19 cellular contexts compared by ENCODE assay signal in the genomic region with DNA sequence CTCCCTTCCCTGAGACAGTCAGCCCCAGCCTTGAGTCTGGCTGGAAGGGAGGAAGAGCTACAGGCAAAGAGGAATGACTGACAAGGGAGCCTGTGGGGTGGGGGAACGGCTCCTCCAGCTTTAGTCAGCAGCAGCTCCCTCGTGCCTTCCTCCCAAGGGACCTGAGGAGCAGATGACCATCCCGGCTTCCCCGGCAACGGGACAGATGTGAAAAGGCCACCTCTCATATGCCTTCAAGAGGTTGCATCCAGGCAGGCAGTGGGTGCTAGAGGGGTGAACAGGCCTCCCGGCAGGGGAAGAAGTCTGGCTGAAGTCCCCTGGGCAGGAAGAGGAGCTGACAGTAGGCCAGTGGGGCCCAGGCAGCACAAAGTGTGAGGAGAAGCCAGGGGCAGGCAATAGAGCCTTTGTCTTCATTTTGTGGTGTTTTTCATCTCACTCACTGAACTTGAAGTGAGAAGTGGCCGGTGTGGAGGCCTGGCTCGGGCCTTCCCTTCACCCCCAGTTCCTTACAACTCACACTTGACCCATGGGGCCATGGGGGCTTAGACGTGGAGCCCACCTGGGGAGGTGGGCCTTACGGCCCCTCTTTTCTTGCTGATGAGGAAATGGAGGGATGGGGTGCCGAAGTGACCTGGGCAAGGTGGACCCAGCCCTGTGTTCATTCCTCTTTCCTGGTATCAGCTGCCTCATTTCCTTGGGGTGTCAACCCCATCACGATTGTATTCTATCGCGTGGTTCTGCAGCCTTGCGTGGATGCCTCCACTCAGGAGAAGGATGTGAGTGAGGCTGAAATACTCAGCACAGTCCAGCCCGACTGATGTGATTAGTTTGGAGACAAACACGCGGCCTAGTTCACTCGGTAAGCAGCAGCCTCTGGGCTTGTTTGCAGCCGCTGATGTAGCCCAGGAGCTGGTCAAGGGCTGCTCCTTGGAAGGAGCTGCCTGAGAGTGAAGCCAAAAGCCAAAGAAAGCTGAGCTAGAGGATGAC.
DNase-seq lines count a peak whose midpoint lies in the region; ATAC-seq and TF ChIP-seq lines count a peak whose summit lies in the region.
"Had no signal": no experiment of that assay in that cellular context is flagged by ENCODE, and none has a peak within 500 bp of the region (broad histone marks: within the 10 kb centered on the region; RNA-seq: fewer than 3 reads in every experiment).

No MANE protein-coding gene starts in this region.

- H4K20me1 ChIP-seq in hepatocyte (ENCODE audit: insufficient read depth, poor library complexity, severe bottlenecking), result no peaks in the 10 kb centered on the region

- H3K27me3 ChIP-seq in right atrium auricular region, result no peaks in the 10 kb centered on the region
- H3K27me3 ChIP-seq in hepatocyte, result no peaks in the 10 kb centered on the region
- H3K27me3 ChIP-seq in thyroid gland, result peaks cover 3% of the 10 kb centered on the region

- H3K4me2 ChIP-seq in hepatocyte, result no peak overlapping the region

- peak; percentile 44 for DNase-seq in right atrium auricular region (ENCODE audit: low spot score)
- no peak for DNase-seq in Right ventricle myocardium superior
- peak; percentile 33 for DNase-seq in SK-MEL-5 (ENCODE audit: low read depth, low spot score)
- DNase-seq in hepatocyte (ENCODE audit: low spot score), result no peak
- DNase-seq in DMS 273 treated with DMSO at 0.1 percent for 48 hours (lab: John Stamatoyannopoulos, UW), result no peak
- no peak for DNase-seq in thyroid gland
- DNase-seq: activated CD4-positive, alpha-beta memory T cell treated with anti-CD3 and anti-CD28 coated beads for 36 hours; activated naive CD8-positive, alpha-beta T cell treated with anti-CD3 and anti-CD28 coated beads for 36 hours; activated T-cell treated with anti-CD3 and anti-CD28 coated beads, Interleukin-2, amount 50 U/mL, for 1 hour; midbrain; MM.1S; NCI-H187 treated with DMSO at 0.1 percent for 48 hours; NCI-H446 treated with DMSO at 0.1 percent for 48 hours; stimulated activated CD4-positive, alpha-beta T cell treated with anti-CD3 and anti-CD28 coated beads, Interleukin-1b, Interleukin-23, amount 100 ng/mL, for 48 hours; stomach; SW 1271 had no signal

- no peaks in the 10 kb centered on the region for H3K79me2 ChIP-seq in hepatocyte

- no peak overlapping the region for H3K4me3 ChIP-seq in right atrium auricular region
- no peak overlapping the region for H3K4me3 ChIP-seq in hepatocyte
- no peak overlapping the region for H3K4me3 ChIP-seq in thyroid gland (replicated peaks in 1 of 3)
- H3K4me3 ChIP-seq: stomach had no signal

- TF ChIP-seq CTCF in right atrium auricular region (IDR thresholded peaks at IDR 0.05) (no peak), hepatocyte (IDR thresholded peaks at IDR 0.05; ENCODE audit: poor library complexity) (no peak), thyroid gland (IDR thresholded peaks at IDR 0.05) (no peak)

- H3K4me1 ChIP-seq in right atrium auricular region (peaks cover 0 to 9% of the 10 kb centered on the region in 2 donors), hepatocyte (ENCODE audit: insufficient read depth) (peaks cover 28% of the 10 kb centered on the region), thyroid gland (peaks cover 0 to 3% of the 10 kb centered on the region in 2 donors)

- in situ Hi-C loops in SK-MEL-5 (cut with HindIII; ENCODE audit: low pct_unique_long_range_greater_than_20kb, low sequenced_read_pairs), result no loop called here

- no peak overlapping the region for H3K27ac ChIP-seq in right atrium auricular region
- H3K27ac ChIP-seq in hepatocyte, result peak overlapping the region; percentile 81
- no peak overlapping the region for H3K27ac ChIP-seq in thyroid gland
- H3K27ac ChIP-seq: neutrophil, stomach had no signal

- H3K9me3 ChIP-seq in right atrium auricular region, result no peaks in the 10 kb centered on the region
- H3K9me3 ChIP-seq in hepatocyte (ENCODE audit: low read depth), result no peaks in the 10 kb centered on the region
- no peaks in the 10 kb centered on the region for H3K9me3 ChIP-seq in thyroid gland
- H3K9me3 ChIP-seq: neutrophil, stomach had no signal

- no peak for TF ChIP-seq POLR2A in thyroid gland (IDR thresholded peaks at IDR 0.05)

- WGBS in hepatocyte (ENCODE audit: low lambda C conversion rate, missing lambda C conversion rate), result 88% methylated on average over 20 of the region's 20 CpGs
- WGBS in thyroid gland, 2 donors, result 91 to 92% methylated on average over 18 to 19 of the region's 20 CpGs

- H3K36me3 ChIP-seq in right atrium auricular region, result no peaks in the 10 kb centered on the region
- H3K36me3 ChIP-seq in hepatocyte (replicated peaks; ENCODE audit: insufficient read depth, low read depth), result no peaks in the 10 kb centered on the region
- H3K36me3 ChIP-seq in thyroid gland, result no peaks in the 10 kb centered on the region
- H3K36me3 ChIP-seq: neutrophil, stomach had no signal

- no peaks in the 10 kb centered on the region for H3K9me2 ChIP-seq in hepatocyte (replicated peaks; ENCODE audit: insufficient read depth)

- intact Hi-C loops in Right ventricle myocardium superior (cut with DNase I), result no loop called here
- intact Hi-C loops in thyroid gland (cut with DNase I), result no loop called here

- H2AFZ ChIP-seq in hepatocyte, result no peak overlapping the region

- ATAC-seq in Right ventricle myocardium superior (ENCODE audit: poor library complexity), result no peak
- ATAC-seq in HG03175 (IDR thresholded peaks at IDR 0.05; ENCODE audit: unreplicated experiment), result no peak
- no peak for ATAC-seq in HG03139 (IDR thresholded peaks at IDR 0.05; ENCODE audit: unreplicated experiment)

Comparison
In these comparisons a context has a peak if more than half of its experiments do, and no peak if none do; other contexts are left out.
1. DNase-seq: peak in right atrium auricular region (single experiment) and SK-MEL-5 (single experiment); none in Right ventricle myocardium superior (single experiment), hepatocyte (single experiment), DMS 273 treated with DMSO at 0.1 percent for 48 hours (single experiment) and thyroid gland (0 of 2).